ENCODE assay signal across 15 cellular contexts in genomic region chr16:23334950-23335349, GRCh38. TPM values are rescaled to one million over a fixed set of nuclear protein-coding genes. Genes with fewer than 3 reads are reported as not detected.
DNase-seq lines count a peak whose midpoint lies in the region; ATAC-seq and TF ChIP-seq lines count a peak whose summit lies in the region.
"Had no signal": no experiment of that assay in that cellular context is flagged by ENCODE, and none has a peak within 500 bp of the region (broad histone marks: within the 10 kb centered on the region; RNA-seq: fewer than 3 reads in every experiment).

No MANE protein-coding gene starts in this region.

- H3K36me3 ChIP-seq in DOHH2 (ENCODE audit: control insufficient read depth, low read length) (no peaks in the 10 kb centered on the region), MM.1S (replicated peaks; ENCODE audit: insufficient read depth, low read length) (no peaks in the 10 kb centered on the region), OCI-LY7 (ENCODE audit: insufficient read depth, low read length) (no peaks in the 10 kb centered on the region)
- H3K36me3 ChIP-seq: SJCRH30 had no signal

- no peak overlapping the region for H3K4me3 Mint-ChIP-seq in stimulated activated memory B cell treated with anti-CD40 and anti-IgM and Interleukin-4, amounts not matched to agents 10 μg/mL and 1 μg/mL and 100 μg/mL, for 72 hours
- H3K4me3 Mint-ChIP-seq: CD4-positive, alpha-beta T cell; T-helper 2 cell treated with Interferon-gamma antibody and Interleukin-4, amounts not matched to agents 5 μg/mL and 100 μg/mL, for 36 hours had no signal

- POLR2A ChIA-PET in OCI-LY7 (lab: Charles Lee), result interaction anchor here (0.5 kb wide), 1 partner anchor 192 kb away, joined by 3 read pairs; no protein-coding TSS in a partner anchor

- intact Hi-C loops in OCI-LY7 (cut with micrococcal nuclease; ENCODE audit: unreplicated experiment), result no loop called here

- H3K79me2 ChIP-seq in DOHH2 (ENCODE audit: control insufficient read depth, low read length), result no peaks in the 10 kb centered on the region
- peaks cover 40% of the 10 kb centered on the region for H3K79me2 ChIP-seq in MM.1S (ENCODE audit: low read length)
- no peaks in the 10 kb centered on the region for H3K79me2 ChIP-seq in OCI-LY7 (ENCODE audit: insufficient read depth, low read depth, low read length)

- no peaks in the 10 kb centered on the region for H3K9me3 Mint-ChIP-seq in stimulated activated memory B cell treated with anti-CD40 and anti-IgM and Interleukin-4, amounts not matched to agents 10 μg/mL and 1 μg/mL and 100 μg/mL, for 72 hours
- H3K9me3 Mint-ChIP-seq: CD4-positive, alpha-beta T cell; T-helper 2 cell treated with Interferon-gamma antibody and Interleukin-4, amounts not matched to agents 5 μg/mL and 100 μg/mL, for 36 hours had no signal

- peak overlapping the region; percentile 83 for H3K4me2 ChIP-seq in DOHH2 (ENCODE audit: low read length)
- peak overlapping the region; percentile 53 for H3K4me2 ChIP-seq in MM.1S (ENCODE audit: low read depth, low read length)
- H3K4me2 ChIP-seq in OCI-LY7 (ENCODE audit: low read length), result peak overlapping the region; percentile 58

- H3K4me3 ChIP-seq in DOHH2 (ENCODE audit: low read length) (peak overlapping the region; percentile 69), MM.1S (ENCODE audit: low read length) (no peak overlapping the region), OCI-LY7 (ENCODE audit: low read depth, low read length, poor library complexity, severe bottlenecking) (no peak overlapping the region)
- H3K4me3 ChIP-seq: SJCRH30 had no signal

- H3K9me2 ChIP-seq in DOHH2 (replicated peaks; ENCODE audit: control insufficient read depth, low read length) (no peaks in the 10 kb centered on the region), MM.1S (replicated peaks; ENCODE audit: insufficient read depth, low read length) (no peaks in the 10 kb centered on the region), OCI-LY7 (ENCODE audit: insufficient read depth, low read length) (no peaks in the 10 kb centered on the region)

- CTCF ChIA-PET in OCI-LY7 (lab: Charles Lee; ENCODE audit: unreplicated experiment), result no interaction called here

- H3K27ac ChIP-seq in DOHH2 (ENCODE audit: low read depth, low read length) (peak overlapping the region; percentile 81), MM.1S (ENCODE audit: low read length) (peak overlapping the region; percentile 100), OCI-LY7 (ENCODE audit: low read depth, low read length, poor library complexity, severe bottlenecking) (peak overlapping the region; percentile 76)
- H3K27ac ChIP-seq: SJCRH30 had no signal

- H3K9ac ChIP-seq in MM.1S (ENCODE audit: low read length), result peak overlapping the region; percentile 97

- H3K4me1 Mint-ChIP-seq in stimulated activated memory B cell treated with anti-CD40 and anti-IgM and Interleukin-4, amounts not matched to agents 10 μg/mL and 1 μg/mL and 100 μg/mL, for 72 hours, result peaks cover 38% of the 10 kb centered on the region

- ATAC-seq in stimulated activated memory B cell treated with anti-CD40 and anti-IgM and Interleukin-4, amounts not matched to agents 10 μg/mL and 1 μg/mL and 100 μg/mL, for 72 hours, result no peak
- ATAC-seq in GM18517 (IDR thresholded peaks at IDR 0.05; ENCODE audit: unreplicated experiment) (no peak), GM21825 (IDR thresholded peaks at IDR 0.05; ENCODE audit: unreplicated experiment) (no peak), HG03571 (IDR thresholded peaks at IDR 0.05; ENCODE audit: unreplicated experiment) (no peak)

- H3K36me3 Mint-ChIP-seq in stimulated activated memory B cell treated with anti-CD40 and anti-IgM and Interleukin-4, amounts not matched to agents 10 μg/mL and 1 μg/mL and 100 μg/mL, for 72 hours, result no peaks in the 10 kb centered on the region

- H3K4me1 ChIP-seq in DOHH2 (ENCODE audit: control insufficient read depth, low read length) (peaks cover 55% of the 10 kb centered on the region), MM.1S (ENCODE audit: low read length) (peaks cover 70% of the 10 kb centered on the region), OCI-LY7 (ENCODE audit: insufficient read depth, low read length, poor library complexity, severe bottlenecking) (peaks cover 46% of the 10 kb centered on the region)
- H3K4me1 ChIP-seq: SJCRH30 had no signal

- H3K27ac Mint-ChIP-seq in stimulated activated memory B cell treated with anti-CD40 and anti-IgM and Interleukin-4, amounts not matched to agents 10 μg/mL and 1 μg/mL and 100 μg/mL, for 72 hours, result peak overlapping the region; percentile 82
- H3K27ac Mint-ChIP-seq: B cell; CD4-positive, alpha-beta T cell; T-helper 2 cell treated with Interferon-gamma antibody and Interleukin-4, amounts not matched to agents 5 μg/mL and 100 μg/mL, for 36 hours had no signal

- TF ChIP-seq CTCF in DOHH2 (IDR thresholded peaks at IDR 0.05; ENCODE audit: low read depth, low read length, poor library complexity, severe bottlenecking), result no peak
- no peak for TF ChIP-seq CTCF in MM.1S (IDR thresholded peaks at IDR 0.05; ENCODE audit: low read length)
- no peak for TF ChIP-seq CTCF in OCI-LY7 (conservative IDR thresholded peaks at IDR 0.05; ENCODE audit: low read length)

- no peaks in the 10 kb centered on the region for H3K27me3 ChIP-seq in DOHH2 (ENCODE audit: control insufficient read depth, low read length)
- H3K27me3 ChIP-seq in MM.1S (replicated peaks; ENCODE audit: insufficient read depth, low read length), result no peaks in the 10 kb centered on the region
- H3K27me3 ChIP-seq: SJCRH30 had no signal

- BruUV-seq in OCI-LY7 (replicated peaks; lab: Mats Ljungman, UMichigan), result no TSS peak

- H3K27me3 Mint-ChIP-seq in stimulated activated memory B cell treated with anti-CD40 and anti-IgM and Interleukin-4, amounts not matched to agents 10 μg/mL and 1 μg/mL and 100 μg/mL, for 72 hours, result no peaks in the 10 kb centered on the region
- H3K27me3 Mint-ChIP-seq: B cell, IgD-negative memory B cell had no signal

- H3K9me3 ChIP-seq in DOHH2 (ENCODE audit: control insufficient read depth, insufficient read depth, low read length) (no peaks in the 10 kb centered on the region), MM.1S (replicated peaks; ENCODE audit: insufficient read depth, low read length) (no peaks in the 10 kb centered on the region), OCI-LY7 (ENCODE audit: low read length) (no peaks in the 10 kb centered on the region)
- H3K9me3 ChIP-seq: SJCRH30 had no signal

- DNase-seq in MM.1S (peak; percentile 18), OCI-LY7 (ENCODE audit: low spot score) (peak; percentile 20)
- DNase-seq: CD4-positive, alpha-beta T cell; NCI-H510A; SJCRH30; SW 1271 had no signal

- peaks cover 19% of the 10 kb centered on the region for H3F3A ChIP-seq in DOHH2 (ENCODE audit: control insufficient read depth, insufficient read depth)
- H3F3A ChIP-seq in MM.1S (ENCODE audit: insufficient read depth, low read length), result peaks cover 54% of the 10 kb centered on the region

- H2AFZ ChIP-seq in MM.1S (ENCODE audit: low read length) (no peak overlapping the region), OCI-LY7 (ENCODE audit: low read length) (peak overlapping the region; percentile 53; the same call in 1 of the 2 replicates)

- no peaks in the 10 kb centered on the region for H4K20me1 ChIP-seq in DOHH2 (ENCODE audit: control insufficient read depth, insufficient read depth, low read depth, low read length)
- no peaks in the 10 kb centered on the region for H4K20me1 ChIP-seq in MM.1S (ENCODE audit: insufficient read depth, low read length)
- no peaks in the 10 kb centered on the region for H4K20me1 ChIP-seq in OCI-LY7 (ENCODE audit: insufficient read depth, low read length)

RNA-seq across cellular contexts. Expression of gene SCNN1B, which starts 32.8 kb away (rescaled TPM):
- not detected in 2 replicates for total RNA-seq in OCI-LY7 (2014; rRNA removed; shearing (Covaris generic))
- 0.23 and 0.52 TPM in 2 replicates for total RNA-seq in OCI-LY7 (2022)
- total RNA-seq: B cell; CD4-positive, alpha-beta T cell; HT1080; SJCRH30 had no signal
